ENCODE assay signal across 18 cellular contexts in genomic region chr5:158843305-158843704, GRCh38.
DNase-seq lines count a peak whose midpoint lies in the region; ATAC-seq and TF ChIP-seq lines count a peak whose summit lies in the region.
"Had no signal": no experiment of that assay in that cellular context is flagged by ENCODE, and none has a peak within 500 bp of the region (broad histone marks: within the 10 kb centered on the region; RNA-seq: fewer than 3 reads in every experiment).

No MANE protein-coding gene starts in this region.

- no peak for TF ChIP-seq EP300 in gastroesophageal sphincter (IDR thresholded peaks at IDR 0.05)

- CTCF ChIA-PET in CD8-positive, alpha-beta T cell (lab: Charles Lee) = no interaction called here

- H3K27me3 ChIP-seq in left ventricle myocardium inferior (ENCODE audit: low read depth) (no peaks in the 10 kb centered on the region), right atrium auricular region (no peaks in the 10 kb centered on the region), gastroesophageal sphincter (no peaks in the 10 kb centered on the region)
- no peaks in the 10 kb centered on the region for H3K27me3 ChIP-seq in CD8-positive, alpha-beta T cell (ENCODE audit: insufficient read depth, low read length)
- H3K27me3 ChIP-seq: esophagus squamous epithelium had no signal

- peaks cover 44% of the 10 kb centered on the region for H3K4me1 Mint-ChIP-seq in osteocyte (ENCODE audit: unreplicated experiment)
- H3K4me1 Mint-ChIP-seq in CD8-positive, alpha-beta T cell (ENCODE audit: low read depth) = no peaks in the 10 kb centered on the region
- H3K4me1 Mint-ChIP-seq: activated T-helper 17 cell treated with anti-CD3 and anti-CD28 coated beads, Interleukin-2, amount 50 U/mL, for 72 hours had no signal

- no peak overlapping the region for H3K4me3 ChIP-seq in left ventricle myocardium inferior
- no peak overlapping the region for H3K4me3 ChIP-seq in right atrium auricular region
- peak overlapping the region; percentile 25 for H3K4me3 ChIP-seq in coronary artery
- H3K4me3 ChIP-seq in CD8-positive, alpha-beta T cell (ENCODE audit: low read depth, low read length) = no peak overlapping the region
- no peak overlapping the region for H3K4me3 ChIP-seq in gastroesophageal sphincter
- H3K4me3 ChIP-seq: esophagus squamous epithelium, SK-N-MC had no signal

- no peak for ATAC-seq in CD8-positive, alpha-beta T cell
- ATAC-seq in gastroesophageal sphincter = no peak
- no peak for ATAC-seq in HG03095 (IDR thresholded peaks at IDR 0.05; ENCODE audit: unreplicated experiment)
- ATAC-seq: activated T-helper 17 cell treated with anti-CD3 and anti-CD28 coated beads, Interleukin-2, amount 50 U/mL, for 72 hours; effector memory CD8-positive, alpha-beta T cell; naive thymus-derived CD8-positive, alpha-beta T cell had no signal

- peaks cover 23% of the 10 kb centered on the region for H3K36me3 Mint-ChIP-seq in osteocyte (ENCODE audit: unreplicated experiment)
- H3K36me3 Mint-ChIP-seq in CD8-positive, alpha-beta T cell = no peaks in the 10 kb centered on the region
- H3K36me3 Mint-ChIP-seq: activated naive CD8-positive, alpha-beta T cell; naive thymus-derived CD8-positive, alpha-beta T cell had no signal

- H3K27ac Mint-ChIP-seq in osteocyte (ENCODE audit: unreplicated experiment) = peak overlapping the region; percentile 23
- no peak overlapping the region for H3K27ac Mint-ChIP-seq in CD8-positive, alpha-beta T cell
- H3K27ac Mint-ChIP-seq: activated naive CD8-positive, alpha-beta T cell; activated T-helper 17 cell treated with anti-CD3 and anti-CD28 coated beads, Interleukin-2, amount 50 U/mL, for 72 hours; effector memory CD8-positive, alpha-beta T cell; naive thymus-derived CD8-positive, alpha-beta T cell had no signal

- intact Hi-C loops in left ventricle myocardium inferior (cut with micrococcal nuclease) = no loop called here
- intact Hi-C loops in CD8-positive, alpha-beta T cell (cut with DNase I, micrococcal nuclease) = no loop called here

- DNase-seq in left ventricle myocardium inferior (no peak), right atrium auricular region (ENCODE audit: low spot score) (no peak), coronary artery (ENCODE audit: low spot score) (no peak), osteocyte (ENCODE audit: extremely low spot score, unreplicated experiment) (no peak), SKM-1 treated with dmso at 0.1 percent for 144 hours (lab: John Stamatoyannopoulos, UW; ENCODE audit: unreplicated experiment) (no peak)
- no peak for DNase-seq in CD8-positive, alpha-beta T cell
- DNase-seq: Caco-2; effector memory CD8-positive, alpha-beta T cell; esophagus squamous epithelium; mesenchymal stem cell; naive thymus-derived CD8-positive, alpha-beta T cell; NCI-H1105 treated with DMSO at 0.1 percent for 48 hours; NCI-H2029 treated with DMSO at 0.1 percent for 48 hours had no signal

- H3K4me3 Mint-ChIP-seq in osteocyte (ENCODE audit: unreplicated experiment) = no peak overlapping the region
- H3K4me3 Mint-ChIP-seq in CD8-positive, alpha-beta T cell = no peak overlapping the region
- H3K4me3 Mint-ChIP-seq: activated naive CD8-positive, alpha-beta T cell; activated T-helper 17 cell treated with anti-CD3 and anti-CD28 coated beads, Interleukin-2, amount 50 U/mL, for 72 hours; effector memory CD8-positive, alpha-beta T cell; naive thymus-derived CD8-positive, alpha-beta T cell had no signal

- H3K27ac ChIP-seq in left ventricle myocardium inferior (replicated peaks) (peak overlapping the region; percentile 45), right atrium auricular region (peak overlapping the region in 1 of 2 donors; percentile 14), coronary artery (peak overlapping the region; percentile 40 to 78), gastroesophageal sphincter (peak overlapping the region in 1 of 4 donors; percentile 45)
- no peak overlapping the region for H3K27ac ChIP-seq in CD8-positive, alpha-beta T cell (ENCODE audit: low read depth, low read length)
- H3K27ac ChIP-seq: SK-N-MC had no signal

- H3K9me3 ChIP-seq in left ventricle myocardium inferior (replicated peaks) (no peaks in the 10 kb centered on the region), right atrium auricular region (no peaks in the 10 kb centered on the region), gastroesophageal sphincter (no peaks in the 10 kb centered on the region)
- no peaks in the 10 kb centered on the region for H3K9me3 ChIP-seq in CD8-positive, alpha-beta T cell (ENCODE audit: low read length)
- H3K9me3 ChIP-seq: Caco-2, esophagus squamous epithelium had no signal

- no peaks in the 10 kb centered on the region for H3K27me3 Mint-ChIP-seq in osteocyte (ENCODE audit: unreplicated experiment)
- peaks cover 5% of the 10 kb centered on the region for H3K27me3 Mint-ChIP-seq in CD8-positive, alpha-beta T cell (ENCODE audit: low read depth)
- H3K27me3 Mint-ChIP-seq: activated naive CD8-positive, alpha-beta T cell had no signal

- TF ChIP-seq POLR2A in gastroesophageal sphincter (IDR thresholded peaks at IDR 0.05) = no peak

- POLR2A ChIA-PET in CD8-positive, alpha-beta T cell (lab: Charles Lee) = no interaction called here

- no peaks in the 10 kb centered on the region for H3K36me3 ChIP-seq in left ventricle myocardium inferior
- H3K36me3 ChIP-seq in right atrium auricular region = no peaks in the 10 kb centered on the region
- H3K36me3 ChIP-seq in CD8-positive, alpha-beta T cell (ENCODE audit: insufficient read depth, low read length) = no peaks in the 10 kb centered on the region
- no peaks in the 10 kb centered on the region for H3K36me3 ChIP-seq in gastroesophageal sphincter
- H3K36me3 ChIP-seq: esophagus squamous epithelium had no signal

- no peaks in the 10 kb centered on the region for H3K9me3 Mint-ChIP-seq in osteocyte (ENCODE audit: unreplicated experiment)
- H3K9me3 Mint-ChIP-seq in CD8-positive, alpha-beta T cell = no peaks in the 10 kb centered on the region
- H3K9me3 Mint-ChIP-seq: activated T-helper 17 cell treated with anti-CD3 and anti-CD28 coated beads, Interleukin-2, amount 50 U/mL, for 72 hours; effector memory CD8-positive, alpha-beta T cell; naive thymus-derived CD8-positive, alpha-beta T cell had no signal

- H3K4me1 ChIP-seq in left ventricle myocardium inferior (peaks cover 25% of the 10 kb centered on the region), right atrium auricular region (no peaks in the 10 kb centered on the region), gastroesophageal sphincter (peaks cover 0 to 4% (median 0%) of the 10 kb centered on the region in 3 donors)
- no peaks in the 10 kb centered on the region for H3K4me1 ChIP-seq in CD8-positive, alpha-beta T cell (ENCODE audit: insufficient read depth, low read length)
- H3K4me1 ChIP-seq: Caco-2 had no signal

- 88% methylated on average over 5 of the region's 7 CpGs; no CpG with 5 or more reads in 1 of the 2 donors for WGBS in gastroesophageal sphincter (ENCODE audit: low coverage in 1 of 2), 2 donors

- TF ChIP-seq CTCF in left ventricle myocardium inferior (IDR thresholded peaks at IDR 0.05; ENCODE audit: borderline replicate concordance) (no peak), right atrium auricular region (IDR thresholded peaks at IDR 0.05) (no peak), coronary artery (IDR thresholded peaks at IDR 0.05) (no peak), osteocyte (IDR thresholded peaks at IDR 0.05) (no peak), gastroesophageal sphincter (IDR thresholded peaks at IDR 0.05) (no peak)
- TF ChIP-seq CTCF in CD8-positive, alpha-beta T cell (IDR thresholded peaks at IDR 0.05) = no peak
